In the genomic region with DNA sequence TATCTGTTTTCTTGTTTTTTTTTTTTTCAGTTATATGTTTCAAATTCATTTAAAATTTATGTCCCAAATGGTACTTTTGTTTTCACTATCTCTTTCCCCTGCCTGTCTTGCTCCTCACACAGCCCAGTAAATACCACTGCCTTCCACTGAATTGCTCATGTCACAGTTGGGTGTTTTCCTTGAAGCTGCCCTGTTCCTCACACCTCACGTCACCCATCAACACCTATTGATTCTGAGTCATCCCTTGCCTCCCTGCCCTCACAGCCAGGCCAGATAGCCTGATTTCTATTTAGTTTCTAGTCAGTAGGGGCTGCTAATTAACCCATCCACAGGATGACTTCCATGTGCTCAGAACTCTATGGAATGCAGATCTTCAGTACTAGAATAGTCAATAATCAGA, we compare ENCODE assay signal across 19 cellular contexts. TPM values are rescaled to one million over a fixed set of nuclear protein-coding genes. Genes with fewer than 3 reads are reported as not detected.
A peak's percentile ranks its signal among the peaks of the same experiment; 100 is the strongest.
DNase-seq lines count a peak whose midpoint lies in the region; ATAC-seq and TF ChIP-seq lines count a peak whose summit lies in the region.
"Had no signal": no experiment of that assay in that cellular context is flagged by ENCODE, and none has a peak within 500 bp of the region (broad histone marks: within the 10 kb centered on the region; RNA-seq: fewer than 3 reads in every experiment).

No MANE protein-coding gene starts in this region.

- no peak overlapping the region for H4K5ac ChIP-seq in H9 (ENCODE audit: insufficient read length, low read depth, low read length)

- DNase-seq in activated T-cell treated with anti-CD3 and anti-CD28 coated beads, Interleukin-2, amount 50 U/mL, for 48 hours, result no peak
- DNase-seq in H9 (no peak), SW 1271 (lab: John Stamatoyannopoulos, UW) (no peak)
- DNase-seq in CD8-positive, alpha-beta T cell, result no peak
- DNase-seq: activated T-cell treated with anti-CD3 and anti-CD28 coated beads, Interleukin-2, amount 50 U/mL, for 1 hour; aorta; BE2C; effector CD4-positive, alpha-beta T cell; GF-D8; NCI-H1417 treated with DMSO at 0.1 percent for 48 hours had no signal

- H2BK20ac ChIP-seq in H9 (ENCODE audit: low read depth, low read length, poor library complexity, severe bottlenecking), result no peak overlapping the region

- H3K9me3 ChIP-seq in H9 (ENCODE audit: control insufficient read depth, low read depth, low read length), result no peaks in the 10 kb centered on the region
- no peaks in the 10 kb centered on the region for H3K9me3 ChIP-seq in CD8-positive, alpha-beta T cell (ENCODE audit: low read length)
- H3K9me3 ChIP-seq: BE2C, SJSA1 had no signal

- H3K79me1 ChIP-seq in H9 (ENCODE audit: insufficient read depth, low read depth, low read length, poor library complexity, severe bottlenecking), result no peaks in the 10 kb centered on the region

- no peak overlapping the region for H4K8ac ChIP-seq in H9 (replicated peaks; ENCODE audit: insufficient read length, low read depth, low read length)

- no peak overlapping the region for H2AFZ ChIP-seq in H9 (ENCODE audit: low read length)

- POLR2A ChIA-PET in CD8-positive, alpha-beta T cell (lab: Charles Lee), result no interaction called here

- H3K18ac ChIP-seq in H9 (ENCODE audit: insufficient read length, low read depth, low read length), result no peak overlapping the region

- no peaks in the 10 kb centered on the region for H3K27me3 ChIP-seq in H9 (ENCODE audit: insufficient read depth, low read length)
- H3K27me3 ChIP-seq in CD8-positive, alpha-beta T cell (ENCODE audit: insufficient read depth, low read length), result no peaks in the 10 kb centered on the region
- H3K27me3 ChIP-seq: BE2C, SJSA1 had no signal

- H3K4me1 Mint-ChIP-seq in H9, result no peaks in the 10 kb centered on the region
- H3K4me1 Mint-ChIP-seq in CD8-positive, alpha-beta T cell (ENCODE audit: low read depth), result no peaks in the 10 kb centered on the region

- H3K27ac Mint-ChIP-seq in H9, result no peak overlapping the region
- H3K27ac Mint-ChIP-seq in CD8-positive, alpha-beta T cell, result no peak overlapping the region
- H3K27ac Mint-ChIP-seq: natural killer cell treated with Interleukin-12 subunit alpha and Interleukin-12 subunit beta and Interleukin-15 and Interleukin-18, amount 100 ng/mL, for 72 hours had no signal

- H3K4me1 ChIP-seq in H9 (ENCODE audit: insufficient read depth, low read length), result no peaks in the 10 kb centered on the region
- H3K4me1 ChIP-seq in CD8-positive, alpha-beta T cell (ENCODE audit: insufficient read depth, low read length), result no peaks in the 10 kb centered on the region
- H3K4me1 ChIP-seq: BE2C, SJSA1 had no signal

- CTCF ChIA-PET in CD8-positive, alpha-beta T cell (lab: Charles Lee), result no interaction called here

- H2AK5ac ChIP-seq in H9 (ENCODE audit: insufficient read length, low read length), result no peak overlapping the region

- H3K4ac ChIP-seq in H9 (ENCODE audit: low read depth, low read length), result no peak overlapping the region

- H3T11ph ChIP-seq in H9 (ENCODE audit: low read length), result no peak overlapping the region

- H3K36me3 Mint-ChIP-seq in H9 (ENCODE audit: insufficient read depth in 1 of 3, low read depth in 3 of 3), result peaks cover 0 to 13% (median 0%) of the 10 kb centered on the region in 3 experiments; a peak in 5 of 7 replicates
- H3K36me3 Mint-ChIP-seq in CD8-positive, alpha-beta T cell, result no peaks in the 10 kb centered on the region

- no peak overlapping the region for H3K14ac ChIP-seq in H9 (ENCODE audit: insufficient read depth, low read length)

- H4K91ac ChIP-seq in H9 (ENCODE audit: insufficient read length, low read depth, low read length), result no peak overlapping the region

- H2BK5ac ChIP-seq in H9 (ENCODE audit: insufficient read length, low read length), result no peak overlapping the region

- H3K4me3 ChIP-seq in CD8-positive, alpha-beta T cell (ENCODE audit: low read depth, low read length), result no peak overlapping the region
- H3K4me3 ChIP-seq: SJSA1 had no signal

- TF ChIP-seq CTCF in H9 (conservative IDR thresholded peaks at IDR 0.05), result no peak
- TF ChIP-seq CTCF in CD8-positive, alpha-beta T cell (IDR thresholded peaks at IDR 0.05), result no peak

- no peak overlapping the region for H2BK12ac ChIP-seq in H9 (ENCODE audit: insufficient read length, low read depth, low read length)

- no peaks in the 10 kb centered on the region for H4K20me1 ChIP-seq in H9 (ENCODE audit: control insufficient read depth, insufficient read depth, insufficient read length)

- no peak overlapping the region for H3K27ac ChIP-seq in H9 (ENCODE audit: insufficient read length, low read depth, low read length)
- H3K27ac ChIP-seq in CD8-positive, alpha-beta T cell (ENCODE audit: low read depth, low read length), result no peak overlapping the region
- H3K27ac ChIP-seq: SJSA1, VCaP had no signal

- H3K4me3 Mint-ChIP-seq in H9, result no peak overlapping the region
- no peak overlapping the region for H3K4me3 Mint-ChIP-seq in CD8-positive, alpha-beta T cell
- H3K4me3 Mint-ChIP-seq: natural killer cell treated with Interleukin-12 subunit alpha and Interleukin-12 subunit beta and Interleukin-15 and Interleukin-18, amount 100 ng/mL, for 72 hours had no signal

- H3K23me2 ChIP-seq in H9 (ENCODE audit: insufficient read length, low read depth, low read length, poor library complexity, severe bottlenecking), result no peaks in the 10 kb centered on the region

- WGBS in H9 (ENCODE audit: extremely low coverage, insufficient read length, low lambda C conversion rate), result no CpG with 5 or more reads among the region's 1 CpG

- no peak overlapping the region for H3K23ac ChIP-seq in H9 (ENCODE audit: insufficient read length, low read depth, low read length)

- no peaks in the 10 kb centered on the region for H3K36me3 ChIP-seq in CD8-positive, alpha-beta T cell (ENCODE audit: insufficient read depth, low read length)
- H3K36me3 ChIP-seq: BE2C, SJSA1 had no signal

- intact Hi-C loops in CD8-positive, alpha-beta T cell (cut with DNase I, micrococcal nuclease), result no loop called here

- H3K79me2 ChIP-seq in H9 (ENCODE audit: insufficient read depth, low read length), result no peaks in the 10 kb centered on the region

- H3K9me3 Mint-ChIP-seq in H9, result peaks cover 16 to 18% of the 10 kb centered on the region in 2 experiments; a peak in 4 of 5 replicates
- peaks cover 11% of the 10 kb centered on the region for H3K9me3 Mint-ChIP-seq in CD8-positive, alpha-beta T cell

- no peak overlapping the region for H2BK15ac ChIP-seq in H9 (ENCODE audit: low read depth, low read length)

- H3K27me3 Mint-ChIP-seq in H9 (ENCODE audit: low read depth), result no peaks in the 10 kb centered on the region; the same call in 1 of the 2 replicates
- no peaks in the 10 kb centered on the region for H3K27me3 Mint-ChIP-seq in CD8-positive, alpha-beta T cell (ENCODE audit: low read depth)
- H3K27me3 Mint-ChIP-seq: natural killer cell treated with Interleukin-12 subunit alpha and Interleukin-12 subunit beta and Interleukin-15 and Interleukin-18, amount 100 ng/mL, for 72 hours had no signal

- no peak overlapping the region for H3K56ac ChIP-seq in H9 (ENCODE audit: insufficient read length, low read depth, low read length)

- no peak overlapping the region for H3K4me2 ChIP-seq in H9 (ENCODE audit: insufficient read depth, insufficient read length, low read length)

- no peak overlapping the region for H3K9ac ChIP-seq in H9 (ENCODE audit: extremely low read depth, insufficient read length, low read length)

- ATAC-seq in GM18511 (IDR thresholded peaks at IDR 0.05; ENCODE audit: unreplicated experiment), result peak; percentile 98
- ATAC-seq in GM21381 (IDR thresholded peaks at IDR 0.05; ENCODE audit: unreplicated experiment), result peak; percentile 88
- peak; percentile 56 for ATAC-seq in HG02981 (IDR thresholded peaks at IDR 0.05; ENCODE audit: unreplicated experiment)
- ATAC-seq in esophagus mucosa, result peak; percentile 28
- no peak for ATAC-seq in CD8-positive, alpha-beta T cell
- ATAC-seq: natural killer cell treated with Interleukin-12 subunit alpha and Interleukin-12 subunit beta and Interleukin-15 and Interleukin-18, amount 100 ng/mL, for 72 hours had no signal

- no peak overlapping the region for H2BK120ac ChIP-seq in H9 (ENCODE audit: low read depth, low read length, poor library complexity, severe bottlenecking)

RNA-seq across cellular contexts. Expression of gene FSHR, which starts 25.3 kb away (rescaled TPM):
- total RNA-seq in esophagus mucosa (not detected), H9 (2021) (not detected in 2 replicates)
- not detected for total RNA-seq in CD8-positive, alpha-beta T cell
- total RNA-seq: aorta; frontal cortex; H1; natural killer cell treated with Interleukin-12 subunit alpha and Interleukin-12 subunit beta and Interleukin-15 and Interleukin-18, amount 100 ng/mL, for 72 hours; SJSA1 had no signal
